ENCODE assay signal across 8 cellular contexts in genomic region chr16:85462405-85463227, GRCh38.
DNase-seq lines count a peak whose midpoint lies in the region; ATAC-seq and FAIRE-seq lines count a peak whose summit lies in the region.

No MANE protein-coding gene starts in this region.

- intact Hi-C loops in Right ventricle myocardium inferior (cut with DNase I): loop anchor here (5.0 kb wide), 1 partner anchor 150 kb away; the partner anchor contains the start of gene GSE1
- intact Hi-C loops in cardiac septum (cut with DNase I): loop anchor here (5.0 kb wide), 1 partner anchor 150 kb away; the partner anchor contains the start of gene GSE1

- peaks cover 3% of the 10 kb centered on the region for H3K79me2 ChIP-seq in trophoblast cell (ENCODE audit: control insufficient read depth, insufficient read depth, low read length, poor library complexity)

- H2AFZ ChIP-seq in trophoblast cell (ENCODE audit: insufficient read depth, low read length, poor library complexity): peak overlapping the region; percentile 52

- no peak overlapping the region for H4K12ac ChIP-seq in trophoblast cell (ENCODE audit: low read depth, low read length)

- H3K27me3 Mint-ChIP-seq in effector memory CD8-positive, alpha-beta T cell: peaks cover 41 to 65% of the 10 kb centered on the region in 2 donors

- no peak overlapping the region for H2AK5ac ChIP-seq in trophoblast cell (ENCODE audit: low read length)

- ATAC-seq in Right ventricle myocardium inferior: peak; percentile 49
- peak; percentile 72 for ATAC-seq in effector memory CD8-positive, alpha-beta T cell (replicated peaks)
- no peak for ATAC-seq in HG03045 (IDR thresholded peaks at IDR 0.05; ENCODE audit: unreplicated experiment)

- peak overlapping the region; percentile 15 for H3K4ac ChIP-seq in trophoblast cell (ENCODE audit: low read depth, low read length)

- H3K36me3 Mint-ChIP-seq in effector memory CD8-positive, alpha-beta T cell (ENCODE audit: insufficient read depth): peaks cover 5% of the 10 kb centered on the region

- no peak overlapping the region for H2BK5ac ChIP-seq in trophoblast cell (ENCODE audit: low read depth, low read length, poor library complexity)

- no peak for FAIRE-seq in GM19239 (lab: Jason Lieb, UNC)

- H3K27me3 ChIP-seq in trophoblast cell (ENCODE audit: insufficient read depth, low read length) (peaks cover 3% of the 10 kb centered on the region), MG63 (no peaks in the 10 kb centered on the region)

- peaks cover 32 to 35% of the 10 kb centered on the region in 2 experiments for H3K4me1 ChIP-seq in trophoblast cell (ENCODE audit: control insufficient read depth in 1 of 2, insufficient read depth in 2 of 2, low read length in 2 of 2)

- peaks cover 21% of the 10 kb centered on the region for H3K79me1 ChIP-seq in trophoblast cell (ENCODE audit: low read length)

- H3K27ac Mint-ChIP-seq in effector memory CD8-positive, alpha-beta T cell: no peak overlapping the region

- DNase-seq in Right ventricle myocardium inferior (ENCODE audit: missing footprints) (no peak), cardiac septum (ENCODE audit: low spot score) (no peak), RPMI8226 (peak; percentile 81), trophoblast cell (peak in 1 of 2 donors; percentile 21), MG63 (no peak), GM19239 (ENCODE audit: insufficient read length, low spot score) (no peak)
- DNase-seq in effector memory CD8-positive, alpha-beta T cell: peak in 2 of 3 experiments; percentile 6 to 12

- H3K9ac ChIP-seq in trophoblast cell (ENCODE audit: low read length): no peak overlapping the region

- H2BK120ac ChIP-seq in trophoblast cell (ENCODE audit: insufficient read depth, low read length, poor library complexity): no peak overlapping the region

- H3K36me3 ChIP-seq in trophoblast cell (ENCODE audit: control insufficient read depth in 1 of 2, insufficient read depth in 2 of 2, low read length in 2 of 2) (no peaks in the 10 kb centered on the region), MG63 (no peaks in the 10 kb centered on the region)

- no peak overlapping the region for H3K18ac ChIP-seq in trophoblast cell (ENCODE audit: low read length)

- peak overlapping the region; percentile 74 to 76 for H3K4me3 Mint-ChIP-seq in effector memory CD8-positive, alpha-beta T cell

- H3K27ac ChIP-seq in trophoblast cell (ENCODE audit: low read depth, low read length): no peak overlapping the region

- peak overlapping the region; percentile 76 for H4K91ac ChIP-seq in trophoblast cell (ENCODE audit: low read depth, low read length)

- H3K4me3 ChIP-seq in trophoblast cell (ENCODE audit: low read depth, low read length): peak overlapping the region; percentile 8
- H3K4me3 ChIP-seq in MG63: no peak overlapping the region

- no peak overlapping the region for H3K23ac ChIP-seq in trophoblast cell (ENCODE audit: low read length)

- H3K9me3 ChIP-seq in trophoblast cell (ENCODE audit: insufficient read depth, low read depth, low read length): peaks cover 2% of the 10 kb centered on the region
- H3K9me3 ChIP-seq in MG63: no peaks in the 10 kb centered on the region

- WGBS in trophoblast cell (ENCODE audit: extremely low coverage, insufficient coverage, insufficient read length): no CpG with 5 or more reads among the region's 85 CpGs

- H3K4me1 Mint-ChIP-seq in effector memory CD8-positive, alpha-beta T cell (ENCODE audit: low read depth in 2 of 2): peaks cover 5 to 9% of the 10 kb centered on the region in 2 donors

- peak overlapping the region; percentile 32 for H4K8ac ChIP-seq in trophoblast cell (ENCODE audit: low read depth, low read length)

- H3K9me3 Mint-ChIP-seq in effector memory CD8-positive, alpha-beta T cell: no peaks in the 10 kb centered on the region

- H2BK12ac ChIP-seq in trophoblast cell (ENCODE audit: low read length): peak overlapping the region; percentile 59

- H3K4me2 ChIP-seq in trophoblast cell (ENCODE audit: low read length): peak overlapping the region; percentile 50

- H3K14ac ChIP-seq in trophoblast cell (ENCODE audit: low read length): peak overlapping the region; percentile 68

Comparison
In these comparisons a context has a peak if more than half of its experiments do, and no peak if none do; other contexts are left out.
1. DNase-seq: peak in RPMI8226 (single experiment) and effector memory CD8-positive, alpha-beta T cell (2 of 3); none in Right ventricle myocardium inferior (single experiment), cardiac septum (single experiment), MG63 (single experiment) and GM19239 (single experiment).